In the genomic region with DNA sequence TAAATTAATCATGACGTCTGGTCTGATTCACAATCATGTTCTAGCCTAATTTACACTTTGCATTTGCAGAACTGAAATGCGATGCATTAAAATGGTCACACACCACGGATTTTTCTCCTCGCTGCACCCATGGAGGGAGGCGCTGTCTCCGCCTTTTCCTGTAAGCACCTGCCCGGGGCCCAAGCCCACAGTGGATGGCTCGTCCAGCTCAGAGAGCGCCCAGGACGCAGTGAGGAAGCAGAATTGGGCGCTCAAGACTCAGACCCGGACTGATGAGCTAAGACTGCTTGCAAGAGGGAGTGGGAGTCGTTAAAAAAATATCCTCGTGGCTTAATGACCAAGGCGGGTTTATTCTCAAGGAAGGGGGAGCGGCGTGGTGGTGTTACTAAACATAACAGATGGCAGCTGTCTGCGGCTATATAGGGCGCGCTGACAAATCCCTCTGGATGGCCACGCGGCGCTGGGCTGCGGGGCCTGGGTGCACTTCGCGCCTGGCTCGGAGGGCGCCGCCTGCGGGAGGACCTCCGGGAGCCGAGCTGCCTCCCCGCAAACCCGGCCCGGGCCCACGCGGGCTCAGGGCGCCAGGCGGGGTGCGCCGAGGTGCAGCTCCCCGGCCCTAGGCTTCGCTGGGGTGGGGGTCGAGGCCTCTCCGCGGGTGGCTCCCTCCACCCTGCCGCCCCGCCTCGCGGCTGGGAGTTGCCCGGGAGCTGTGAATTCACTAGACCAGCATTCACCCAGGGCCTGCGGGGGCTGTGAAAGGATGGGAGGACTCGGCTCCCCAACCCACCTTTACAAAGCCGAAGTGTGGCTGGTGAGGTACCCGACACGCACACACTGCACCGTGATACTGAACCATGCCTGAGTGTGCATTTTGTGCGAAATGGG, we compare ENCODE assay signal across 8 cellular contexts.
A peak's percentile ranks its signal among the peaks of the same experiment; 100 is the strongest.
DNase-seq lines count a peak whose midpoint lies in the region; ATAC-seq and TF ChIP-seq lines count a peak whose summit lies in the region.

No MANE protein-coding gene starts in this region.

- peaks cover 0 to 10% (median 0%) of the 10 kb centered on the region in 11 experiments; a peak in 1 of 22 replicates for H3K9me3 ChIP-seq in BLaER1 treated with 17β-estradiol and CSF1 and Interleukin-3, amounts not matched to agents 10 nM and 100 nM (replicated peaks in 1 of 11)
- no peaks in the 10 kb centered on the region for H3K9me3 ChIP-seq in testis

- peak overlapping the region; percentile 88 to 99 (median 97) for H3K4me2 ChIP-seq in BLaER1 treated with 17β-estradiol and CSF1 and Interleukin-3, amounts not matched to agents 10 nM and 100 nM

- H3K4me3 ChIP-seq in BLaER1 treated with 17β-estradiol and CSF1 and Interleukin-3, amounts not matched to agents 10 nM and 100 nM: peak overlapping the region; percentile 41 to 68 (median 54)
- peak overlapping the region in 1 of 2 donors; percentile 8 for H3K4me3 ChIP-seq in testis

- POLR2A ChIA-PET in activated naive CD8-positive, alpha-beta T cell treated with anti-CD3 and anti-CD28 coated beads, Interleukin-2, amount 10 ng/mL, durations not matched to agents 7 days and 5 days (lab: Charles Lee): interaction anchor here (0.6 to 2.2 kb wide), 3 partner anchors 24 to 244 kb away, joined by 3 to 28 read pairs (median 4); partner anchors contain the start of gene PPM1A

- ATAC-seq in GM19025 (IDR thresholded peaks at IDR 0.05; ENCODE audit: low read depth, unreplicated experiment): peak; percentile 50
- ATAC-seq in HG03175 (IDR thresholded peaks at IDR 0.05; ENCODE audit: unreplicated experiment): peak; percentile 52
- peak; percentile 50 for ATAC-seq in activated naive CD8-positive, alpha-beta T cell treated with anti-CD3 and anti-CD28 coated beads, Interleukin-2, amount 10 ng/mL, durations not matched to agents 7 days and 5 days (ENCODE audit: low read depth)

- no peaks in the 10 kb centered on the region for H4K20me1 ChIP-seq in BLaER1 treated with 17β-estradiol and CSF1 and Interleukin-3, amounts not matched to agents 10 nM and 100 nM

- peak overlapping the region; percentile 91 for H3K27ac Mint-ChIP-seq in activated naive CD8-positive, alpha-beta T cell treated with anti-CD3 and anti-CD28 coated beads, Interleukin-2, amount 10 ng/mL, durations not matched to agents 7 days and 5 days

- H3K27ac ChIP-seq in BLaER1 treated with 17β-estradiol and CSF1 and Interleukin-3, amounts not matched to agents 10 nM and 100 nM: peak overlapping the region in 7 of 11 experiments; percentile 1 to 52 (median 18); a peak in 11 of 22 replicates
- H3K27ac ChIP-seq in testis: no peak overlapping the region

- intact Hi-C loops in testis (cut with DNase I; ENCODE audit: low total_unique reads): no loop called here

- H3K4me1 ChIP-seq in BLaER1 treated with 17β-estradiol and CSF1 and Interleukin-3, amounts not matched to agents 10 nM and 100 nM: peaks cover 16 to 37% (median 21%) of the 10 kb centered on the region in 10 experiments
- peaks cover 5% of the 10 kb centered on the region for H3K4me1 ChIP-seq in testis

- no peak for TF ChIP-seq POLR2A in testis (IDR thresholded peaks at IDR 0.05)

- H3K4me1 Mint-ChIP-seq in activated naive CD8-positive, alpha-beta T cell treated with anti-CD3 and anti-CD28 coated beads, Interleukin-2, amount 10 ng/mL, durations not matched to agents 7 days and 5 days: peaks cover 25% of the 10 kb centered on the region

- no peaks in the 10 kb centered on the region for H3K36me3 ChIP-seq in BLaER1 treated with 17β-estradiol and CSF1 and Interleukin-3, amounts not matched to agents 10 nM and 100 nM
- no peaks in the 10 kb centered on the region for H3K36me3 ChIP-seq in testis (ENCODE audit: low read depth, missing control alignments)

- peaks cover 13% of the 10 kb centered on the region for H3K27me3 Mint-ChIP-seq in activated naive CD8-positive, alpha-beta T cell treated with anti-CD3 and anti-CD28 coated beads, Interleukin-2, amount 10 ng/mL, durations not matched to agents 7 days and 5 days

- 6 to 21% methylated on average over 25 to 37 of the region's 58 CpGs for WGBS in testis, 2 donors

- H3K9ac ChIP-seq in BLaER1 treated with 17β-estradiol and CSF1 and Interleukin-3, amounts not matched to agents 10 nM and 100 nM: peak overlapping the region; percentile 40 to 75 (median 57); a peak in 19 of 22 replicates

- peaks cover 2% of the 10 kb centered on the region for H3K36me3 Mint-ChIP-seq in activated naive CD8-positive, alpha-beta T cell treated with anti-CD3 and anti-CD28 coated beads, Interleukin-2, amount 10 ng/mL, durations not matched to agents 7 days and 5 days

- H3K9me3 Mint-ChIP-seq in activated naive CD8-positive, alpha-beta T cell treated with anti-CD3 and anti-CD28 coated beads, Interleukin-2, amount 10 ng/mL, durations not matched to agents 7 days and 5 days: no peaks in the 10 kb centered on the region

- DNase-seq in OCI-M1 (lab: John Stamatoyannopoulos, UW) (peak; percentile 10), iPS-NIHi11 (ENCODE audit: low spot score) (peak; percentile 46), testis (no peak)
- DNase-seq in activated naive CD8-positive, alpha-beta T cell treated with anti-CD3 and anti-CD28 coated beads, Interleukin-2, amount 10 ng/mL, durations not matched to agents 7 days and 5 days: peak; percentile 68
- DNase-seq in stimulated activated CD4-positive, alpha-beta T cell treated with anti-CD3 and anti-CD28 coated beads, Interleukin-1b, Interleukin-23, amount 100 ng/mL, for 24 hours (ENCODE audit: low read depth in 4 of 4, low spot score in 1 of 4): peak in 3 of 4 experiments; percentile 11 to 22 (median 21)

- peak overlapping the region; percentile 94 for H3K4me3 Mint-ChIP-seq in activated naive CD8-positive, alpha-beta T cell treated with anti-CD3 and anti-CD28 coated beads, Interleukin-2, amount 10 ng/mL, durations not matched to agents 7 days and 5 days

- TF ChIP-seq CTCF in testis (IDR thresholded peaks at IDR 0.05): no peak

- H3K27me3 ChIP-seq in BLaER1 treated with 17β-estradiol and CSF1 and Interleukin-3, amounts not matched to agents 10 nM and 100 nM: peaks cover 0 to 23% (median 18%) of the 10 kb centered on the region in 11 experiments; a peak in 16 of 22 replicates
- H3K27me3 ChIP-seq in testis: no peaks in the 10 kb centered on the region

Comparison
In these comparisons a context has a peak if more than half of its experiments do, and no peak if none do; other contexts are left out.
1. H3K27ac ChIP-seq: peak in BLaER1 treated with 17β-estradiol and CSF1 and Interleukin-3, amounts not matched to agents 10 nM and 100 nM (7 of 11); none in testis (0 of 2).
2. Peak in every context shown above with its lines, with median percentiles within 50 percentile points of each other: ATAC-seq.